In the genomic region with DNA sequence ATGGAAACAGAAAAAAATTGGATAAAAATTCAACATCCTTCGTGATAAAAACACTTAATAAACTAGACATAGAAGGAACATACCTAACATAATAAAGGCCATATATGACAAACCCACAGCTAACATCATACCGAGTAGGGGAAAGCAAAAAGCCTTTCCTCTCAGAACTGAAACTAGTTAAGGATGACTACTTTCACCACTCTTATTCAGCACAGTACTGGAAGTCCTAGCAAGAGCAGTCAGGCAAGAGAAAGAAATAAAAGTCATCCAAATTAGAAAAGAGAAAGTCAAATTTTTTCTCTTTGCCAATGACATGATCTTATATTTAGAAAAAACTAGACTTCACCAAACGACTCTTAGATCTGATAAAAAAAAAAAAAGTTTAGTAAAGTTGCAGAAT, we compare ENCODE assay signal across 1 cellular context.
TF ChIP-seq lines count a peak whose summit lies in the region.

No MANE protein-coding gene starts in this region.

TF ChIP-seq in WTC11, 78 proteins besides CTCF, POLR2A, EP300 and RAD21 (continued from another document):
- TF ChIP-seq, protein P1, sequence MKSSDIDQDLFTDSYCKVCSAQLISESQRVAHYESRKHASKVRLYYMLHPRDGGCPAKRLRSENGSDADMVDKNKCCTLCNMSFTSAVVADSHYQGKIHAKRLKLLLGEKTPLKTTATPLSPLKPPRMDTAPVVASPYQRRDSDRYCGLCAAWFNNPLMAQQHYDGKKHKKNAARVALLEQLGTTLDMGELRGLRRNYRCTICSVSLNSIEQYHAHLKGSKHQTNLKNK (CRISPR knock-in tag; IDR thresholded peaks at IDR 0.05), result no peak
- no peak for TF ChIP-seq ETV6 (CRISPR knock-in tag; IDR thresholded peaks at IDR 0.05)
- no peak for TF ChIP-seq ZNF416 (CRISPR knock-in tag; IDR thresholded peaks at IDR 0.05)
- TF ChIP-seq, protein P2, sequence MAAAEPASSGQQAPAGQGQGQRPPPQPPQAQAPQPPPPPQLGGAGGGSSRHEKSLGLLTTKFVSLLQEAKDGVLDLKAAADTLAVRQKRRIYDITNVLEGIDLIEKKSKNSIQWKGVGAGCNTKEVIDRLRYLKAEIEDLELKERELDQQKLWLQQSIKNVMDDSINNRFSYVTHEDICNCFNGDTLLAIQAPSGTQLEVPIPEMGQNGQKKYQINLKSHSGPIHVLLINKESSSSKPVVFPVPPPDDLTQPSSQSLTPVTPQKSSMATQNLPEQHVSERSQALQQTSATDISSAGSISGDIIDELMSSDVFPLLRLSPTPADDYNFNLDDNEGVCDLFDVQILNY (CRISPR knock-in tag; IDR thresholded peaks at IDR 0.05), result no peak
- TF ChIP-seq TEAD4 (CRISPR knock-in tag; IDR thresholded peaks at IDR 0.05), result no peak
- TF ChIP-seq MYBL2 (CRISPR knock-in tag; IDR thresholded peaks at IDR 0.05), result no peak
- TF ChIP-seq, protein P3, sequence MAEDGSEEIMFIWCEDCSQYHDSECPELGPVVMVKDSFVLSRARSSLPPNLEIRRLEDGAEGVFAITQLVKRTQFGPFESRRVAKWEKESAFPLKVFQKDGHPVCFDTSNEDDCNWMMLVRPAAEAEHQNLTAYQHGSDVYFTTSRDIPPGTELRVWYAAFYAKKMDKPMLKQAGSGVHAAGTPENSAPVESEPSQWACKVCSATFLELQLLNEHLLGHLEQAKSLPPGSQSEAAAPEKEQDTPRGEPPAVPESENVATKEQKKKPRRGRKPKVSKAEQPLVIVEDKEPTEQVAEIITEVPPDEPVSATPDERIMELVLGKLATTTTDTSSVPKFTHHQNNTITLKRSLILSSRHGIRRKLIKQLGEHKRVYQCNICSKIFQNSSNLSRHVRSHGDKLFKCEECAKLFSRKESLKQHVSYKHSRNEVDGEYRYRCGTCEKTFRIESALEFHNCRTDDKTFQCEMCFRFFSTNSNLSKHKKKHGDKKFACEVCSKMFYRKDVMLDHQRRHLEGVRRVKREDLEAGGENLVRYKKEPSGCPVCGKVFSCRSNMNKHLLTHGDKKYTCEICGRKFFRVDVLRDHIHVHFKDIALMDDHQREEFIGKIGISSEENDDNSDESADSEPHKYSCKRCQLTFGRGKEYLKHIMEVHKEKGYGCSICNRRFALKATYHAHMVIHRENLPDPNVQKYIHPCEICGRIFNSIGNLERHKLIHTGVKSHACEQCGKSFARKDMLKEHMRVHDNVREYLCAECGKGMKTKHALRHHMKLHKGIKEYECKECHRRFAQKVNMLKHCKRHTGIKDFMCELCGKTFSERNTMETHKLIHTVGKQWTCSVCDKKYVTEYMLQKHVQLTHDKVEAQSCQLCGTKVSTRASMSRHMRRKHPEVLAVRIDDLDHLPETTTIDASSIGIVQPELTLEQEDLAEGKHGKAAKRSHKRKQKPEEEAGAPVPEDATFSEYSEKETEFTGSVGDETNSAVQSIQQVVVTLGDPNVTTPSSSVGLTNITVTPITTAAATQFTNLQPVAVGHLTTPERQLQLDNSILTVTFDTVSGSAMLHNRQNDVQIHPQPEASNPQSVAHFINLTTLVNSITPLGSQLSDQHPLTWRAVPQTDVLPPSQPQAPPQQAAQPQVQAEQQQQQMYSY (CRISPR knock-in tag; IDR thresholded peaks at IDR 0.05), result no peak
